9 cellular contexts compared by ENCODE assay signal in the genomic region with DNA sequence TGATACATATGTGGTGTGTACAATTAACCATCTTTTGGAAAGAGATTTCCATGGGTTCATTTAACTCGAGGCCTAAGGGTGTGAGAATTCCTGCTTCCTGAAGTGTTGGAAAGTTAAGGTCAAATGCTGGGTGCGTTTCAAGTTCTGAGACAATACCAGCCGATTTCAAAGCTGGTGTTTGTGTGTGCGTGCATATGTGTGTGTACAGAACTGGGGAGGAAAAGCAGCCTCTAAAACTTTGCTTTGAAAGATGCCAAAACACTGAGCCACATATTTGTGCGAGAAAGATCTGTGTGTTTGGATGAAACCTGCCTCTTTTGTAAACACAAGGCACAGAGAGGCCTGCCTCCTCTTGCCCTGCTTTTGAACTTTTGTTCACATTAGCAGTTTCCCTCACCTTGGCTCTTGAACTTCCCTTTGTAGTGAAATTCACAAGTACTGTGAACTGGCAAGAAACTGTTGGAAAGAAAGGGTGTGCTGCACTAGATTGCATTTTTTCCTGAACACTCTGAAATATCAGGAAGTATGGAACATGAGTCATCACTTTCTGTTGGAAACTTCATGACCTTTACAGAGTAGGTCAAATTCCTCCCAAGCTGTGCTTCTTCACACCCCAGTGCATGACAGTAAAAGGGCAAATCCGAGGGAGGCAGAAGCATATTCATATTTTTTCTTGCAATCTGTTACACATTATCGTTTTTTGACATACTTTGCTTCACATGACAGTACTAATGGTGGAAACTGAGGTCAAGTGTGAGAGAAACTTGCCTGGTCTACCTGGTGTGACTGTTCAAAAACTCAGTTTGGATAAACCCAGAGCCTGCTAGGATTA. TPM values are rescaled to one million over a fixed set of nuclear protein-coding genes. Genes with fewer than 3 reads are reported as not detected.
DNase-seq lines count a peak whose midpoint lies in the region; ATAC-seq and TF ChIP-seq lines count a peak whose summit lies in the region.
"Had no signal": no experiment of that assay in that cellular context is flagged by ENCODE, and none has a peak within 500 bp of the region (broad histone marks: within the 10 kb centered on the region; RNA-seq: fewer than 3 reads in every experiment).

No MANE protein-coding gene starts in this region.

- intact Hi-C loops in mucosa of descending colon (cut with DNase I, micrococcal nuclease) (no loop called here), aorta (cut with DNase I) (no loop called here)

- H3K4me1 ChIP-seq in duodenal mucosa (ENCODE audit: control insufficient read depth in 1 of 2, insufficient read depth in 2 of 2, low read length in 2 of 2) (peaks cover 16% of the 10 kb centered on the region in 2 donors), mucosa of descending colon (ENCODE audit: low read depth) (no peaks in the 10 kb centered on the region), aorta (ENCODE audit: control insufficient read depth in 1 of 2, insufficient read depth in 2 of 2, low read length in 2 of 2) (peaks cover 5 to 11% of the 10 kb centered on the region in 2 donors)
- H3K4me1 ChIP-seq: BLaER1 had no signal

- 41% methylated on average over 7 of the region's 7 CpGs for WGBS in aorta, 2 donors

- DNase-seq in NCI-H2171 treated with DMSO at 0.1 percent for 48 hours (lab: John Stamatoyannopoulos, UW): peak; percentile 28
- DNase-seq in NCI-H2171 (lab: John Stamatoyannopoulos, UW): no peak
- DNase-seq in mucosa of descending colon: peak in 1 of 3 donors; percentile 21
- DNase-seq in aorta: no peak
- no peak for DNase-seq in activated CD4-positive, alpha-beta T cell treated with anti-CD3 and anti-CD28 coated beads for 48 hours

- TF ChIP-seq CTCF in mucosa of descending colon (IDR thresholded peaks at IDR 0.05): no peak

- H3K9ac ChIP-seq in duodenal mucosa (ENCODE audit: low read depth in 1 of 2, low read length in 2 of 2): no peak overlapping the region
- H3K9ac ChIP-seq: BLaER1 had no signal

- H3K36me3 ChIP-seq in duodenal mucosa (ENCODE audit: control insufficient read depth in 1 of 2, insufficient read depth in 2 of 2, low read length in 2 of 2): no peaks in the 10 kb centered on the region
- H3K36me3 ChIP-seq in mucosa of descending colon (ENCODE audit: low read depth): no peaks in the 10 kb centered on the region
- no peaks in the 10 kb centered on the region for H3K36me3 ChIP-seq in aorta (ENCODE audit: control insufficient read depth in 1 of 2, insufficient read depth in 2 of 2, low read length in 1 of 2)
- H3K36me3 ChIP-seq: BLaER1 had no signal

- H3K4me3 ChIP-seq in duodenal mucosa (ENCODE audit: low read depth in 1 of 2, low read length in 2 of 2) (no peak overlapping the region), mucosa of descending colon (no peak overlapping the region), aorta (ENCODE audit: low read length in 2 of 2) (no peak overlapping the region)
- H3K4me3 ChIP-seq: BLaER1 had no signal

- ATAC-seq in mucosa of descending colon: peak; percentile 94
- peak; percentile 89 for ATAC-seq in aorta (ENCODE audit: low FRiP score)
- ATAC-seq in HG03565 (IDR thresholded peaks at IDR 0.05; ENCODE audit: unreplicated experiment): no peak
- no peak for ATAC-seq in HG02938 (IDR thresholded peaks at IDR 0.05; ENCODE audit: unreplicated experiment)

- H3K27me3 ChIP-seq in duodenal mucosa (ENCODE audit: control insufficient read depth in 1 of 2, insufficient read depth in 2 of 2, low read length in 2 of 2): no peaks in the 10 kb centered on the region
- peaks cover 0 to 1% of the 10 kb centered on the region in 2 donors for H3K27me3 ChIP-seq in aorta (ENCODE audit: control insufficient read depth in 1 of 2, insufficient read depth in 2 of 2, low read length in 1 of 2)
- H3K27me3 ChIP-seq: BLaER1 had no signal

- H3K27ac ChIP-seq in duodenal mucosa (ENCODE audit: low read depth, low read length): peak overlapping the region; percentile 53
- H3K27ac ChIP-seq in aorta (ENCODE audit: low read depth in 1 of 2, low read length in 2 of 2): peak overlapping the region in 1 of 2 donors; percentile 59
- H3K27ac ChIP-seq: BLaER1 had no signal

- H3K9me3 ChIP-seq in duodenal mucosa (ENCODE audit: control insufficient read depth in 1 of 2, low read length in 2 of 2) (no peaks in the 10 kb centered on the region), mucosa of descending colon (no peaks in the 10 kb centered on the region), aorta (ENCODE audit: control insufficient read depth, low read length) (peaks cover 2% of the 10 kb centered on the region)
- H3K9me3 ChIP-seq: BLaER1 had no signal

RNA-seq across cellular contexts. Expression of a gene that starts 20.0 kb away (rescaled TPM):
- 100 to 1,000 TPM in 1 of 3 donors, 10 to 100 TPM in 1, 1 to 10 TPM in 1; 6.7 to 154 (median 13.7) TPM for total RNA-seq in mucosa of descending colon
- 10 to 100 TPM; 23.2 to 37.8 TPM for total RNA-seq in aorta
- polyA plus RNA-seq in aorta: 1 to 10 TPM; 3.0 to 5.9 TPM

Comparison
In these comparisons a context has a peak if more than half of its experiments do, and no peak if none do; other contexts are left out.
1. ATAC-seq: peak in mucosa of descending colon (single experiment) and aorta (single experiment); none in HG03565 (single experiment) and HG02938 (single experiment).